15 cellular contexts compared by ENCODE assay signal in the genomic region with DNA sequence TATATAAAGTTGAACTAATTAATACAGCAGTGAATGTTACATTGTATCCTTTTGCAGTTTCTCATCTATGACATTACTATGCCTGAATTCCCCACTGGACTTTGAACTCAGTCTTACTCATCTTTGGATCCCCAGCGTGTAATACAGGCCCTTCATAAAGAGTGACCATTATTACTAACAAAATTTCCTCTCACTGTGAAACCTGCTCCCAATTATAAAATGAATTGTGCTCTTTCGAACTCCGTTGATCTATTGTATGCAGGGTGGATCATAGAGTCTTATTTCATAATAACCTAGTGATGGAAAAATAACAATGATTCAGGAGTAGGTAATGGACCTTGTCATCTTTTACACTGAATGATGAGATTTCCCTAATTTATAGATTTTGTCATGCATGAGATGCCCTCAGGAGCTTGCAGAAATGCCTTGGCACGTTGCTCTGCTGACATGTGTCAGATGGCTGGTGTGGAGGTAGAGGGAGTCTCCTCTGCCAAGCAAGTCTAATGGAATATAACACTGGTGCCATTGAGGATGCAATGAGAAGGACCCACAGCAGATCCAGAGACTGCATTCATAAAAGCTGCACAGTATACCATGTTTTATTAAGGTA. TPM values are rescaled to one million over a fixed set of nuclear protein-coding genes. Genes with fewer than 3 reads are reported as not detected.
DNase-seq lines count a peak whose midpoint lies in the region; ATAC-seq, FAIRE-seq and TF ChIP-seq lines count a peak whose summit lies in the region.
"Had no signal": no experiment of that assay in that cellular context is flagged by ENCODE, and none has a peak within 500 bp of the region (broad histone marks: within the 10 kb centered on the region; RNA-seq: fewer than 3 reads in every experiment).

No MANE protein-coding gene starts in this region.

- BruUV-seq in PC-3 (replicated peaks; lab: Mats Ljungman, UMichigan), result TSS peak; percentile 93

- H3K27ac ChIP-seq in PC-3 (ENCODE audit: low read length), result peak overlapping the region; percentile 89
- H3K27ac ChIP-seq in effector memory CD4-positive, alpha-beta T cell (ENCODE audit: insufficient read depth, low read length, poor library complexity, severe bottlenecking), result no peak overlapping the region
- H3K27ac ChIP-seq in aorta (ENCODE audit: low read depth in 1 of 2, low read length in 2 of 2), result no peak overlapping the region
- H3K27ac ChIP-seq: tibial nerve had no signal

- POLR2A ChIA-PET in PC-3 (lab: Charles Lee; ENCODE audit: unreplicated experiment) (interaction anchor here (0.5 kb wide), 2 partner anchors 13 to 33 kb away, joined by 3 to 5 read pairs; no protein-coding TSS in a partner anchor), GM10248 (lab: Yijun Ruan, JAX) (no interaction called here)

- H3F3A ChIP-seq in PC-3 (ENCODE audit: low read length, unreplicated experiment), result peaks cover 6% of the 10 kb centered on the region

- peaks cover 17% of the 10 kb centered on the region for H3K79me2 ChIP-seq in PC-3 (ENCODE audit: low read length)

- 82 to 84% methylated on average over 4 of the region's 4 CpGs for WGBS in aorta, 2 donors

- H3K9ac ChIP-seq in PC-3 (ENCODE audit: low read length), result peak overlapping the region; percentile 51

- TF ChIP-seq CTCF in PC-3 (conservative IDR thresholded peaks at IDR 0.05; ENCODE audit: low read depth, low read length) (no peak), GM10248 (IDR thresholded peaks at IDR 0.05; ENCODE audit: control extremely low read depth, extremely low read depth, low read depth, missing control alignments) (no peak)

- intact Hi-C loops in PC-3 (cut with micrococcal nuclease), result no loop called here
- intact Hi-C loops in aorta (cut with DNase I), result no loop called here

- H3K4me1 ChIP-seq in PC-3 (ENCODE audit: insufficient read depth, low read length) (peaks cover 56% of the 10 kb centered on the region), aorta (ENCODE audit: control insufficient read depth in 1 of 2, insufficient read depth in 2 of 2, low read length in 2 of 2) (no peaks in the 10 kb centered on the region)
- H3K4me1 ChIP-seq in effector memory CD4-positive, alpha-beta T cell (ENCODE audit: control insufficient read depth, insufficient read depth, low read length, poor library complexity, severe bottlenecking), result no peaks in the 10 kb centered on the region

- no peak for TF ChIP-seq POLR2A in H54 (IDR thresholded peaks at IDR 0.05; ENCODE audit: low read depth, low read length)

- H4K20me1 ChIP-seq in PC-3 (ENCODE audit: low read length), result no peaks in the 10 kb centered on the region

- H2AFZ ChIP-seq in PC-3 (ENCODE audit: low read length), result no peak overlapping the region

- H3K4me3 ChIP-seq in PC-3 (ENCODE audit: low read length), result no peak overlapping the region
- no peak overlapping the region for H3K4me3 ChIP-seq in effector memory CD4-positive, alpha-beta T cell (ENCODE audit: insufficient read depth, low read depth, low read length, poor library complexity, severe bottlenecking)
- no peak overlapping the region for H3K4me3 ChIP-seq in aorta (ENCODE audit: low read length in 2 of 2)
- H3K4me3 ChIP-seq: tibial nerve had no signal

- H3K36me3 ChIP-seq in PC-3 (ENCODE audit: low read depth, low read length) (no peaks in the 10 kb centered on the region), aorta (ENCODE audit: control insufficient read depth in 1 of 2, insufficient read depth in 2 of 2, low read length in 1 of 2) (no peaks in the 10 kb centered on the region)
- peaks cover 5% of the 10 kb centered on the region for H3K36me3 ChIP-seq in effector memory CD4-positive, alpha-beta T cell (ENCODE audit: control insufficient read depth, insufficient read depth, low read length)
- H3K36me3 ChIP-seq: tibial nerve had no signal

- FAIRE-seq in H54 (lab: Jason Lieb, UNC), result peak; percentile 95

- peak; percentile 31 for DNase-seq in A172 (ENCODE audit: low spot score)
- no peak for DNase-seq in H54 (ENCODE audit: insufficient read length, low spot score)
- peak; percentile 94 for DNase-seq in PC-3
- no peak for DNase-seq in effector memory CD4-positive, alpha-beta T cell
- no peak for DNase-seq in GM10248 (ENCODE audit: extremely low spot score)
- DNase-seq in aorta, result no peak
- DNase-seq: activated B cell treated with CpG ODN at 0.5 μM for 24 hours; activated naive CD4-positive, alpha-beta T cell treated with anti-CD3 and anti-CD28 coated beads, Interleukin-2, amount 50 U/mL, for 16 hours; DMS 273 treated with DMSO at 0.1 percent for 48 hours; naive B cell; stimulated activated CD4-positive, alpha-beta T cell treated with anti-CD3 and anti-CD28 coated beads, Interleukin-2, amount 100 ng/mL, for 24 hours had no signal

- H3K27me3 ChIP-seq in PC-3 (ENCODE audit: low read length), result no peaks in the 10 kb centered on the region
- H3K27me3 ChIP-seq in effector memory CD4-positive, alpha-beta T cell (replicated peaks; ENCODE audit: control insufficient read depth, insufficient read depth, low read length, poor library complexity, severe bottlenecking), result no peaks in the 10 kb centered on the region
- H3K27me3 ChIP-seq in aorta (ENCODE audit: control insufficient read depth in 1 of 2, insufficient read depth in 2 of 2, low read length in 1 of 2), result no peaks in the 10 kb centered on the region
- H3K27me3 ChIP-seq: tibial nerve had no signal

- CTCF ChIA-PET in PC-3 (lab: Charles Lee), result no interaction called here
- CTCF ChIA-PET in GM10248 (lab: Yijun Ruan, JAX), result no interaction called here

- H3K4me2 ChIP-seq in PC-3 (ENCODE audit: low read length), result peak overlapping the region; percentile 30

- H3K9me2 ChIP-seq in PC-3 (replicated peaks; ENCODE audit: low read length), result no peaks in the 10 kb centered on the region

- peak; percentile 62 for ATAC-seq in PC-3
- ATAC-seq in esophagus mucosa, result peak; percentile 84
- no peak for ATAC-seq in HG03135 (IDR thresholded peaks at IDR 0.05; ENCODE audit: unreplicated experiment)
- ATAC-seq in aorta (ENCODE audit: low FRiP score), result no peak
- ATAC-seq: left lobe of liver had no signal

- H3K9me3 ChIP-seq in PC-3 (ENCODE audit: low read length), result no peaks in the 10 kb centered on the region
- H3K9me3 ChIP-seq in effector memory CD4-positive, alpha-beta T cell (ENCODE audit: control insufficient read depth, low read length), result no peaks in the 10 kb centered on the region
- no peaks in the 10 kb centered on the region for H3K9me3 ChIP-seq in aorta (ENCODE audit: control insufficient read depth, low read length)
- H3K9me3 ChIP-seq: tibial nerve had no signal

RNA-seq across cellular contexts. Expression of gene B3GNT5, which starts 25.5 kb away (rescaled TPM):
- 15.8 and 18.0 TPM in 2 replicates for total RNA-seq in A172 (2014; rRNA removed; shearing (Covaris generic))
- 22.9 and 29.2 TPM in 2 replicates for total RNA-seq in PC-3 (2014; rRNA removed)
- 70.7 TPM for total RNA-seq in esophagus mucosa
- 10 to 100 TPM in 1 of 2 donors, 1 to 10 TPM in 1; 9.2 to 10.0 TPM for total RNA-seq in aorta
- 10 to 100 TPM in 1 of 2 donors, 1 to 10 TPM in 1; 1.6 to 12.5 TPM for polyA plus RNA-seq in aorta

Comparison
In these comparisons a context has a peak if more than half of its experiments do, and no peak if none do; other contexts are left out.
1. DNase-seq: peak in A172 (single experiment) and PC-3 (single experiment); none in H54 (single experiment), effector memory CD4-positive, alpha-beta T cell (0 of 3), GM10248 (single experiment) and aorta (0 of 2).
2. ATAC-seq: peak in PC-3 (single experiment) and esophagus mucosa (single experiment); none in HG03135 (single experiment) and aorta (single experiment).